10 cellular contexts compared by ENCODE assay signal in genomic region chr5:34586117-34586885, GRCh38.
DNase-seq lines count a peak whose midpoint lies in the region; ATAC-seq, FAIRE-seq and TF ChIP-seq lines count a peak whose summit lies in the region.
"Had no signal": no experiment of that assay in that cellular context is flagged by ENCODE, and none has a peak within 500 bp of the region (broad histone marks: within the 10 kb centered on the region; RNA-seq: fewer than 3 reads in every experiment).

No MANE protein-coding gene starts in this region.

- no peak for TF ChIP-seq CTCF in astrocyte (IDR thresholded peaks at IDR 0.05; ENCODE audit: insufficient read depth, low read depth, low read length)

- ATAC-seq in stimulated activated naive CD8-positive, alpha-beta T cell treated with anti-CD3 and anti-CD28 coated beads, Interleukin-15, Interleukin-2, amounts not matched to agents 100 U/mL and 50 U/mL, for 24 hours = peak; percentile 5
- no peak for ATAC-seq in stimulated activated naive CD8-positive, alpha-beta T cell treated with anti-CD3 and anti-CD28 coated beads, Interleukin-15, amount 100 ng/mL, for 72 hours
- no peak for ATAC-seq in HG03342 (IDR thresholded peaks at IDR 0.05; ENCODE audit: unreplicated experiment)
- ATAC-seq in activated CD4-positive, CD25-positive, alpha-beta regulatory T cell treated with anti-CD3 and anti-CD28 coated beads, Interleukin-2, amount 50 U/mL, for 24 hours = no peak
- ATAC-seq in left lobe of liver = no peak

- no peaks in the 10 kb centered on the region for H3K27me3 ChIP-seq in astrocyte (ENCODE audit: insufficient read depth, low read length)

- H3K4me2 ChIP-seq in astrocyte (ENCODE audit: low read length) = peak overlapping the region; percentile 74

- no peak overlapping the region for H3K4me3 Mint-ChIP-seq in stimulated activated naive CD8-positive, alpha-beta T cell treated with anti-CD3 and anti-CD28 coated beads, Interleukin-15, amount 100 ng/mL, for 72 hours
- H3K4me3 Mint-ChIP-seq in astrocyte (ENCODE audit: unreplicated experiment) = no peak overlapping the region
- H3K4me3 Mint-ChIP-seq: activated naive CD8-positive, alpha-beta T cell treated with anti-CD3 and anti-CD28 coated beads, Interleukin-2, amount 10 ng/mL, durations not matched to agents 7 days and 5 days; T-helper 1 cell treated with Interleukin-12 subunit alpha and Interleukin-12 subunit beta and Interleukin-4 antibody, amounts not matched to agents 30 μg/mL and 1 μg/mL, for 36 hours had no signal

- peak; percentile 54 for FAIRE-seq in astrocyte (lab: Jason Lieb, UNC)

- H3K9ac ChIP-seq in astrocyte (ENCODE audit: low read length) = peak overlapping the region; percentile 82

- no peaks in the 10 kb centered on the region for H3K9me3 ChIP-seq in astrocyte (ENCODE audit: insufficient read depth, low read depth, low read length)

- H3K27me3 Mint-ChIP-seq in stimulated activated naive CD8-positive, alpha-beta T cell treated with anti-CD3 and anti-CD28 coated beads, Interleukin-15, amount 100 ng/mL, for 72 hours = peaks cover 42% of the 10 kb centered on the region
- no peaks in the 10 kb centered on the region for H3K27me3 Mint-ChIP-seq in astrocyte (ENCODE audit: low read depth, unreplicated experiment)

- H4K20me1 ChIP-seq in astrocyte (ENCODE audit: insufficient read depth, low read length) = no peaks in the 10 kb centered on the region

- no peak overlapping the region for H3K27ac Mint-ChIP-seq in stimulated activated naive CD8-positive, alpha-beta T cell treated with anti-CD3 and anti-CD28 coated beads, Interleukin-15, amount 100 ng/mL, for 72 hours
- peak overlapping the region; percentile 96 for H3K27ac Mint-ChIP-seq in astrocyte (ENCODE audit: unreplicated experiment)
- H3K27ac Mint-ChIP-seq: activated naive CD8-positive, alpha-beta T cell treated with anti-CD3 and anti-CD28 coated beads, Interleukin-2, amount 10 ng/mL, durations not matched to agents 7 days and 5 days; T-helper 1 cell treated with Interleukin-12 subunit alpha and Interleukin-12 subunit beta and Interleukin-4 antibody, amounts not matched to agents 30 μg/mL and 1 μg/mL, for 36 hours had no signal

- H3K4me1 Mint-ChIP-seq in stimulated activated naive CD8-positive, alpha-beta T cell treated with anti-CD3 and anti-CD28 coated beads, Interleukin-15, amount 100 ng/mL, for 72 hours = peaks cover 6% of the 10 kb centered on the region
- peaks cover 34% of the 10 kb centered on the region for H3K4me1 Mint-ChIP-seq in astrocyte (ENCODE audit: low read depth, unreplicated experiment)

- H3K9me3 Mint-ChIP-seq in stimulated activated naive CD8-positive, alpha-beta T cell treated with anti-CD3 and anti-CD28 coated beads, Interleukin-15, amount 100 ng/mL, for 72 hours = peaks cover 0 to 4% of the 10 kb centered on the region in 2 donors
- H3K9me3 Mint-ChIP-seq in astrocyte (ENCODE audit: unreplicated experiment) = no peaks in the 10 kb centered on the region
- H3K9me3 Mint-ChIP-seq: activated naive CD8-positive, alpha-beta T cell treated with anti-CD3 and anti-CD28 coated beads, Interleukin-2, amount 10 ng/mL, durations not matched to agents 7 days and 5 days; T-helper 1 cell treated with Interleukin-12 subunit alpha and Interleukin-12 subunit beta and Interleukin-4 antibody, amounts not matched to agents 30 μg/mL and 1 μg/mL, for 36 hours had no signal

- H3K36me3 Mint-ChIP-seq in astrocyte (ENCODE audit: low read depth, unreplicated experiment) = no peaks in the 10 kb centered on the region
- H3K36me3 Mint-ChIP-seq: activated naive CD8-positive, alpha-beta T cell treated with anti-CD3 and anti-CD28 coated beads, Interleukin-2, amount 10 ng/mL, durations not matched to agents 7 days and 5 days had no signal

- no peaks in the 10 kb centered on the region for H3K79me2 ChIP-seq in astrocyte (ENCODE audit: insufficient read depth, low read length)

- peak overlapping the region; percentile 8 for H2AFZ ChIP-seq in astrocyte (ENCODE audit: low read depth, low read length)

- peak overlapping the region; percentile 97 for H3K27ac ChIP-seq in astrocyte (ENCODE audit: low read depth, low read length)

- H3K4me3 ChIP-seq in astrocyte (ENCODE audit: insufficient read depth, low read depth, low read length) = peak overlapping the region; percentile 20

- no peaks in the 10 kb centered on the region for H3K36me3 ChIP-seq in astrocyte (ENCODE audit: insufficient read depth, low read length)

- H3K4me1 ChIP-seq in astrocyte (ENCODE audit: insufficient read depth, low read length) = peaks cover 31% of the 10 kb centered on the region

- DNase-seq in stimulated activated naive CD8-positive, alpha-beta T cell treated with anti-CD3 and anti-CD28 coated beads, Interleukin-15, Interleukin-2, amounts not matched to agents 100 U/mL and 50 U/mL, for 24 hours = no peak
- DNase-seq in stimulated activated naive CD8-positive, alpha-beta T cell treated with anti-CD3 and anti-CD28 coated beads, Interleukin-15, amount 100 ng/mL, for 72 hours = no peak
- DNase-seq in astrocyte (ENCODE audit: low read depth) = peak; percentile 94
- peak; percentile 90 for DNase-seq in kidney tubule cell (ENCODE audit: low spot score)
- no peak for DNase-seq in left lobe of liver (ENCODE audit: low spot score)
- DNase-seq in pons (ENCODE audit: low spot score) = no peak
- DNase-seq: activated naive CD8-positive, alpha-beta T cell treated with anti-CD3 and anti-CD28 coated beads, Interleukin-2, amount 10 ng/mL, durations not matched to agents 7 days and 5 days had no signal

Comparison
In these comparisons a context has a peak if more than half of its experiments do, and no peak if none do; other contexts are left out.
1. DNase-seq: peak in astrocyte (single experiment) and kidney tubule cell (single experiment); none in stimulated activated naive CD8-positive, alpha-beta T cell treated with anti-CD3 and anti-CD28 coated beads, Interleukin-15, Interleukin-2, amounts not matched to agents 100 U/mL and 50 U/mL, for 24 hours (single experiment), stimulated activated naive CD8-positive, alpha-beta T cell treated with anti-CD3 and anti-CD28 coated beads, Interleukin-15, amount 100 ng/mL, for 72 hours (0 of 2), left lobe of liver (single experiment) and pons (single experiment).